Comparison of ENCODE assay signal across 8 cellular contexts in the genomic region with DNA sequence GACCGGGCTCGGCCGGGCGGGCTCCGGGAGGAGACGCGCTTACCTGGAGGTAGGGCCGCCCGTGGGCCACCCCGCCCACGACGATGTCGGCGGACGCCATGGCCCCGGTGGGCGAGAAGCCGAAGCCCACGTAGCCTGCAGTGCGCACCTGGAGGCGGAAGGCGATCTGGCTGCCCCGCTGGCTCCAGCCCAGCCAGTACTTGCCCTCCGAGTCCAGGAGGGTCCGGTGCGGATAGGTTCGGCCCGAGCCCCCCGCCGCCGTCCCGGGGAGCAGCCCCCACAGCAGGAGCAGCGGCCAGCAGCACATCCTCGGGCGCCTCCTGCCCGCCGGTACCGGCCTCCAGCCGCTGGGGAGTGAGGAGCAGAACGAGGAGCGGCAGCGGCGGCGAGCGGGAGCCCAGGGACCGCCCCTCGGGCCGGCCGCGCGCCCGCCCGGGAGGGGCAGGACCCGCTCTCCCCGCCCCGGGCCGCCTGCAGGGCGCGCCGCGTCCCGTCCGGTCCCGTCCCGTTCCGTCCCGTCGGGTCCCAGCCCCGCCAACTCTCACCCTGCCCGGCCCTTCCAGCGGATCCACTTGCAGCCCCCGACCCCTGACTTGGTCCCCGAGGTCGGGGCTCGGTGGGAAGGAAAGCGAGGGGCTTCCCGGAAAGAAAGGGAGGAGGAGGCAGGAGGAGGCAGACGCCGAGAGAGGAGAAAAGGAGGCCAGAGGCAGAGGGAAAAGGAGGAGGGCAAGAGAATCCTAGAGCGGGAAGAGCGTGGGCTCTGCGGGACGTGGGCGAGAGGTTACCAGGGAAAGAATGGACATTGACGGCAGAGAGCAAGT. TPM values are rescaled to one million over a fixed set of nuclear protein-coding genes. Genes with fewer than 3 reads are reported as not detected.
DNase-seq lines count a peak whose midpoint lies in the region; ATAC-seq and TF ChIP-seq lines count a peak whose summit lies in the region.

Gene MOXD1 (minus strand): TSS at position 356 of the 821 bp plus-strand sequence. CDS start 49 bp downstream, at position 307.

- peaks cover 7% of the 10 kb centered on the region for H3K27me3 Mint-ChIP-seq in activated B cell treated with CpG ODN at 0.5 μM for 24 hours

- H3K27ac Mint-ChIP-seq in activated B cell treated with CpG ODN at 0.5 μM for 24 hours = peak within 1 kb of the TSS; percentile 42

- H3K4me3 Mint-ChIP-seq in activated B cell treated with CpG ODN at 0.5 μM for 24 hours = peak within 1 kb of the TSS; percentile 88

- H3K36me3 ChIP-seq in ovary = no peaks in the 10 kb centered on the region

- POLR2A ChIA-PET in activated B cell treated with CpG ODN at 0.5 μM for 24 hours (lab: Charles Lee) = interaction anchor here (0.9 kb wide), 1 partner anchor 14 kb away, joined by 3 read pairs; no protein-coding TSS in a partner anchor

- intact Hi-C loops in activated B cell treated with CpG ODN at 0.5 μM for 24 hours (cut with micrococcal nuclease) = loop anchor here (2.0 to 5.0 kb wide), 4 partner anchors 41 to 411 kb away; partner anchors contain the start of gene RPS12
- intact Hi-C loops in Right ventricle myocardium inferior (cut with DNase I) = no loop called here
- intact Hi-C loops in ovary (cut with DNase I) = no loop called here

- H3K9me3 Mint-ChIP-seq in activated B cell treated with CpG ODN at 0.5 μM for 24 hours = no peaks in the 10 kb centered on the region

- no peak for TF ChIP-seq POLR2A in ovary (IDR thresholded peaks at IDR 0.05)

- no peaks in the 10 kb centered on the region for H3K36me3 Mint-ChIP-seq in activated B cell treated with CpG ODN at 0.5 μM for 24 hours (ENCODE audit: low read depth)

- ATAC-seq in GM19043 (IDR thresholded peaks at IDR 0.05; ENCODE audit: low read depth, unreplicated experiment) (peak; percentile 55), HG03280 (IDR thresholded peaks at IDR 0.05; ENCODE audit: unreplicated experiment) (peak; percentile 54), activated B cell treated with CpG ODN at 0.5 μM for 24 hours (ENCODE audit: low read depth) (peak; percentile 77), Right ventricle myocardium inferior (peak; percentile 95)

- H3K27ac ChIP-seq in ovary = no peak within 1 kb of the TSS

- no peaks in the 10 kb centered on the region for H3K27me3 ChIP-seq in ovary

- peak within 1 kb of the TSS; percentile 75 for H3K4me3 ChIP-seq in ovary

- H3K9me3 ChIP-seq in ovary = no peaks in the 10 kb centered on the region

- TF ChIP-seq CTCF in activated B cell treated with CpG ODN at 0.5 μM for 24 hours (IDR thresholded peaks at IDR 0.05) (no peak), ovary (IDR thresholded peaks at IDR 0.05) (no peak)

- CTCF ChIA-PET in activated B cell treated with CpG ODN at 0.5 μM for 24 hours (lab: Charles Lee) = interaction anchor here (1.4 to 1.6 kb wide), 2 partner anchors 101 to 121 kb away, joined by 4 to 5 read pairs; no protein-coding TSS in a partner anchor

- 2% methylated on average over 50 to 85 of the region's 85 CpGs for WGBS in ovary, 3 donors

- no peak for TF ChIP-seq EP300 in ovary (IDR thresholded peaks at IDR 0.05)

- H3K4me1 ChIP-seq in ovary (ENCODE audit: insufficient read depth) = no peaks in the 10 kb centered on the region

- peaks cover 31% of the 10 kb centered on the region for H3K4me1 Mint-ChIP-seq in activated B cell treated with CpG ODN at 0.5 μM for 24 hours

- peak; percentile 25 for DNase-seq in Ammon's horn (ENCODE audit: low spot score)
- DNase-seq in activated B cell treated with CpG ODN at 0.5 μM for 24 hours = peak; percentile 61
- peak; percentile 53 for DNase-seq in Right ventricle myocardium inferior (ENCODE audit: missing footprints)
- DNase-seq in ovary = peak in 2 of 5 donors; percentile 39 to 47
- DNase-seq in H4 (ENCODE audit: low spot score) = no peak
- no peak for DNase-seq in C1 segment of cervical spinal cord (lab: John Stamatoyannopoulos, UW)

RNA-seq across cellular contexts. Expression of gene MOXD1, which starts in this region (rescaled TPM):
- total RNA-seq in activated B cell treated with CpG ODN at 0.5 μM for 24 hours (3.2 and 3.7 TPM in 2 replicates), Right ventricle myocardium inferior (3.1 TPM), ovary (1 to 10 TPM in 3 of 7 donors, under 1 TPM in 4; 0.36 to 1.8 (median 0.77) TPM)
- polyA plus RNA-seq in ovary = 1 to 10 TPM in 1 of 2 donors, under 1 TPM in 1; 0.31 to 4.2 TPM
- 2.4 and 11.1 TPM in 2 replicates for total RNA-seq in H4 (2014; rRNA removed; shearing (Covaris generic))

Comparison
In these comparisons a context has a peak if more than half of its experiments do, and no peak if none do; other contexts are left out.
1. DNase-seq: peak in Ammon's horn (single experiment), activated B cell treated with CpG ODN at 0.5 μM for 24 hours (single experiment) and Right ventricle myocardium inferior (single experiment); none in H4 (single experiment) and C1 segment of cervical spinal cord (0 of 14).
2. Peak in every context shown above with its lines, with median percentiles within 50 percentile points of each other: ATAC-seq.